13 cellular contexts compared by ENCODE assay signal in genomic region chr10:110323503-110323902, GRCh38. TPM values are rescaled to one million over a fixed set of nuclear protein-coding genes. Genes with fewer than 3 reads are reported as not detected.
DNase-seq lines count a peak whose midpoint lies in the region; ATAC-seq and TF ChIP-seq lines count a peak whose summit lies in the region.
"Had no signal": no experiment of that assay in that cellular context is flagged by ENCODE, and none has a peak within 500 bp of the region (broad histone marks: within the 10 kb centered on the region; RNA-seq: fewer than 3 reads in every experiment).

No MANE protein-coding gene starts in this region.

- H3K9ac ChIP-seq in PC-3 (ENCODE audit: low read length), result no peak overlapping the region

- no peaks in the 10 kb centered on the region for H3K27me3 ChIP-seq in PC-3 (ENCODE audit: low read length)
- H3K27me3 ChIP-seq: esophagus squamous epithelium, transverse colon had no signal

- no peak overlapping the region for H3K4me3 ChIP-seq in PC-3 (ENCODE audit: low read length)
- H3K4me3 ChIP-seq: esophagus squamous epithelium, transverse colon had no signal

- H3K36me3 Mint-ChIP-seq in naive B cell, result peaks cover 0 to 27% of the 10 kb centered on the region in 2 donors

- H3K27me3 Mint-ChIP-seq in naive B cell, result peaks cover 0 to 25% (median 15%) of the 10 kb centered on the region in 3 donors

- H3K9me3 Mint-ChIP-seq in naive B cell, result peaks cover 3 to 17% (median 9%) of the 10 kb centered on the region in 7 donors

- peaks cover 13% of the 10 kb centered on the region for H3F3A ChIP-seq in PC-3 (ENCODE audit: low read length, unreplicated experiment)

- H4K20me1 ChIP-seq in PC-3 (ENCODE audit: low read length), result no peaks in the 10 kb centered on the region

- H2AFZ ChIP-seq in PC-3 (ENCODE audit: low read length), result no peak overlapping the region

- no peak for TF ChIP-seq CTCF in PC-3 (conservative IDR thresholded peaks at IDR 0.05; ENCODE audit: low read depth, low read length)

- H3K4me1 ChIP-seq in PC-3 (ENCODE audit: insufficient read depth, low read length), result peaks cover 48% of the 10 kb centered on the region
- H3K4me1 ChIP-seq: esophagus squamous epithelium, transverse colon had no signal

- H3K9me3 ChIP-seq in PC-3 (ENCODE audit: low read length), result no peaks in the 10 kb centered on the region
- H3K9me3 ChIP-seq: esophagus squamous epithelium had no signal

- H3K27ac ChIP-seq in PC-3 (ENCODE audit: low read length), result peak overlapping the region; percentile 99
- H3K27ac ChIP-seq: esophagus squamous epithelium, transverse colon had no signal

- BruUV-seq in PC-3 (replicated peaks; lab: Mats Ljungman, UMichigan), result no TSS peak

- H3K4me3 Mint-ChIP-seq in naive B cell, result no peak overlapping the region

- no peaks in the 10 kb centered on the region for H3K36me3 ChIP-seq in PC-3 (ENCODE audit: low read depth, low read length)
- H3K36me3 ChIP-seq: esophagus squamous epithelium, transverse colon had no signal

- peak overlapping the region in 4 of 6 donors; percentile 49 to 99 (median 88) for H3K27ac Mint-ChIP-seq in naive B cell

- intact Hi-C loops in PC-3 (cut with micrococcal nuclease), result no loop called here

- no peaks in the 10 kb centered on the region for H3K79me2 ChIP-seq in PC-3 (ENCODE audit: low read length)

- CTCF ChIA-PET in PC-3 (lab: Charles Lee), result interaction anchor here (0.6 kb wide), 1 partner anchor 29 kb away, joined by 3 read pairs; no protein-coding TSS in a partner anchor

- no peak overlapping the region for H3K4me2 ChIP-seq in PC-3 (ENCODE audit: low read length)

- no peaks in the 10 kb centered on the region for H3K9me2 ChIP-seq in PC-3 (replicated peaks; ENCODE audit: low read length)

- POLR2A ChIA-PET in PC-3 (lab: Charles Lee; ENCODE audit: unreplicated experiment), result no interaction called here

- peaks cover 19 to 41% (median 31%) of the 10 kb centered on the region in 3 donors for H3K4me1 Mint-ChIP-seq in naive B cell

- ATAC-seq in PC-3, result peak; percentile 44
- ATAC-seq in naive B cell (ENCODE audit: low read depth in 2 of 2), result no peak
- no peak for ATAC-seq in stimulated activated naive CD8-positive, alpha-beta T cell treated with anti-CD3 and anti-CD28 coated beads, Interleukin-15, Interleukin-2, amounts not matched to agents 100 U/mL and 50 U/mL, for 24 hours
- ATAC-seq: left ventricle myocardium superior had no signal

- DNase-seq in GM03348 (ENCODE audit: low spot score) (peak; percentile 79), PC-3 (peak; percentile 80), dedifferentiated amniotic fluid mesenchymal stem cell (ENCODE audit: extremely low spot score) (peak; percentile 66), naive B cell (no peak), putamen (ENCODE audit: low spot score) (no peak), NCI-H82 (lab: John Stamatoyannopoulos, UW) (no peak), NCI-H345 (lab: John Stamatoyannopoulos, UW) (no peak)
- DNase-seq in stimulated activated naive CD8-positive, alpha-beta T cell treated with anti-CD3 and anti-CD28 coated beads, Interleukin-15, Interleukin-2, amounts not matched to agents 100 U/mL and 50 U/mL, for 24 hours, result no peak
- DNase-seq: aorta, esophagus squamous epithelium, H7, left ventricle myocardium superior, transverse colon had no signal

RNA-seq across cellular contexts. Expression of gene SMNDC1, which starts 18.8 kb away (rescaled TPM):
- total RNA-seq in PC-3 (2014; rRNA removed), result 16.3 and 18.4 TPM in 2 replicates
- polyA plus RNA-seq in naive B cell (ENCODE audit: low read depth in 6 of 6), result 10 to 100 TPM; 11.9 to 20.8 (median 15.9) TPM

Comparison
In these comparisons a context has a peak if more than half of its experiments do, and no peak if none do; other contexts are left out.
1. DNase-seq: peak in GM03348 (single experiment), PC-3 (single experiment) and dedifferentiated amniotic fluid mesenchymal stem cell (single experiment); none in naive B cell (single experiment), putamen (single experiment), NCI-H82 (single experiment), NCI-H345 (single experiment) and stimulated activated naive CD8-positive, alpha-beta T cell treated with anti-CD3 and anti-CD28 coated beads, Interleukin-15, Interleukin-2, amounts not matched to agents 100 U/mL and 50 U/mL, for 24 hours (single experiment).